ENCODE assay signal across 1 cellular context in the genomic region with DNA sequence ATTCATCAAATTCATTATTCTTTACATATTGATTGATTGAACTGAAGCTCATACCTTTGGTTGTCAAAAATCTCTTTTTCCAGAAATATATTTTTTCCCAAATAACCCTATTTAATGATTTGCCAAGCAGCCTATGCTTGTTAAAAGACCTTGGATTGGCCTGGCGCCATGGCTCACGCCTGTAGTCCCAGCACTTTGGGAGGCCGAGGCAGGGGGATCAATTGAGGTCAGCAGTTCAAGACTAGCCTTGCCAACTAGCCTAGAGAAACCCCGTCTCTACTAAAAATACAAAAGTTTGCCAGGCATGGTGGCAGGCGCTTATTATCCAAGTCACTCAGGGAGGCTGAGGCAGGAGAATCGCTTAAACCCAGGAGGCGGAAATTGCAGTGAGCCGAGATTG.
TF ChIP-seq lines count a peak whose summit lies in the region.

No MANE protein-coding gene starts in this region.

TF ChIP-seq in GM23338, 12 proteins besides CTCF, POLR2A, EP300 and RAD21 (continued from another document):
- TF ChIP-seq, protein P1, sequence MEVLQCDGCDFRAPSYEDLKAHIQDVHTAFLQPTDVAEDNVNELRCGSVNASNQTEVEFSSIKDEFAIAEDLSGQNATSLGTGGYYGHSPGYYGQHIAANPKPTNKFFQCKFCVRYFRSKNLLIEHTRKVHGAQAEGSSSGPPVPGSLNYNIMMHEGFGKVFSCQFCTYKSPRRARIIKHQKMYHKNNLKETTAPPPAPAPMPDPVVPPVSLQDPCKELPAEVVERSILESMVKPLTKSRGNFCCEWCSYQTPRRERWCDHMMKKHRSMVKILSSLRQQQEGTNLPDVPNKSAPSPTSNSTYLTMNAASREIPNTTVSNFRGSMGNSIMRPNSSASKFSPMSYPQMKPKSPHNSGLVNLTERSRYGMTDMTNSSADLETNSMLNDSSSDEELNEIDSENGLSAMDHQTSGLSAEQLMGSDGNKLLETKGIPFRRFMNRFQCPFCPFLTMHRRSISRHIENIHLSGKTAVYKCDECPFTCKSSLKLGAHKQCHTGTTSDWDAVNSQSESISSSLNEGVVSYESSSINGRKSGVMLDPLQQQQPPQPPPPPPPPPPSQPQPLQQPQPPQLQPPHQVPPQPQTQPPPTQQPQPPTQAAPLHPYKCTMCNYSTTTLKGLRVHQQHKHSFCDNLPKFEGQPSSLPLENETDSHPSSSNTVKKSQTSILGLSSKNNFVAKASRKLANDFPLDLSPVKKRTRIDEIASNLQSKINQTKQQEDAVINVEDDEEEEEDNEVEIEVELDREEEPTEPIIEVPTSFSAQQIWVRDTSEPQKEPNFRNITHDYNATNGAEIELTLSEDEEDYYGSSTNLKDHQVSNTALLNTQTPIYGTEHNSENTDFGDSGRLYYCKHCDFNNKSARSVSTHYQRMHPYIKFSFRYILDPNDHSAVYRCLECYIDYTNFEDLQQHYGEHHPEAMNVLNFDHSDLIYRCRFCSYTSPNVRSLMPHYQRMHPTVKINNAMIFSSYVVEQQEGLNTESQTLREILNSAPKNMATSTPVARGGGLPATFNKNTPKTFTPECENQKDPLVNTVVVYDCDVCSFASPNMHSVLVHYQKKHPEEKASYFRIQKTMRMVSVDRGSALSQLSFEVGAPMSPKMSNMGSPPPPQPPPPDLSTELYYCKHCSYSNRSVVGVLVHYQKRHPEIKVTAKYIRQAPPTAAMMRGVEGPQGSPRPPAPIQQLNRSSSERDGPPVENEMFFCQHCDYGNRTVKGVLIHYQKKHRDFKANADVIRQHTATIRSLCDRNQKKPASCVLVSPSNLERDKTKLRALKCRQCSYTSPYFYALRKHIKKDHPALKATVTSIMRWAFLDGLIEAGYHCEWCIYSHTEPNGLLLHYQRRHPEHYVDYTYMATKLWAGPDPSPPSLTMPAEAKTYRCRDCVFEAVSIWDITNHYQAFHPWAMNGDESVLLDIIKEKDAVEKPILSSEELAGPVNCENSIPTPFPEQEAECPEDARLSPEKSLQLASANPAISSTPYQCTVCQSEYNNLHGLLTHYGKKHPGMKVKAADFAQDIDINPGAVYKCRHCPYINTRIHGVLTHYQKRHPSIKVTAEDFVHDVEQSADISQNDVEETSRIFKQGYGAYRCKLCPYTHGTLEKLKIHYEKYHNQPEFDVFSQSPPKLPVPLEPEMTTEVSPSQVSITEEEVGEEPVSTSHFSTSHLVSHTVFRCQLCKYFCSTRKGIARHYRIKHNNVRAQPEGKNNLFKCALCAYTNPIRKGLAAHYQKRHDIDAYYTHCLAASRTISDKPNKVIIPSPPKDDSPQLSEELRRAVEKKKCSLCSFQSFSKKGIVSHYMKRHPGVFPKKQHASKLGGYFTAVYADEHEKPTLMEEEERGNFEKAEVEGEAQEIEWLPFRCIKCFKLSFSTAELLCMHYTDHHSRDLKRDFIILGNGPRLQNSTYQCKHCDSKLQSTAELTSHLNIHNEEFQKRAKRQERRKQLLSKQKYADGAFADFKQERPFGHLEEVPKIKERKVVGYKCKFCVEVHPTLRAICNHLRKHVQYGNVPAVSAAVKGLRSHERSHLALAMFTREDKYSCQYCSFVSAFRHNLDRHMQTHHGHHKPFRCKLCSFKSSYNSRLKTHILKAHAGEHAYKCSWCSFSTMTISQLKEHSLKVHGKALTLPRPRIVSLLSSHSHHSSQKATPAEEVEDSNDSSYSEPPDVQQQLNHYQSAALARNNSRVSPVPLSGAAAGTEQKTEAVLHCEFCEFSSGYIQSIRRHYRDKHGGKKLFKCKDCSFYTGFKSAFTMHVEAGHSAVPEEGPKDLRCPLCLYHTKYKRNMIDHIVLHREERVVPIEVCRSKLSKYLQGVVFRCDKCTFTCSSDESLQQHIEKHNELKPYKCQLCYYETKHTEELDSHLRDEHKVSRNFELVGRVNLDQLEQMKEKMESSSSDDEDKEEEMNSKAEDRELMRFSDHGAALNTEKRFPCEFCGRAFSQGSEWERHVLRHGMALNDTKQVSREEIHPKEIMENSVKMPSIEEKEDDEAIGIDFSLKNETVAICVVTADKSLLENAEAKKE (CRISPR knock-in tag; IDR thresholded peaks at IDR 0.05), result no peak
- TF ChIP-seq NANOG (IDR thresholded peaks at IDR 0.05; ENCODE audit: borderline replicate concordance), result no peak
- TF ChIP-seq EZH2 (IDR thresholded peaks at IDR 0.05; ENCODE audit: low read depth, unreplicated experiment), result no peak
- no peak for TF ChIP-seq ZNF114 (CRISPR knock-in tag; IDR thresholded peaks at IDR 0.05)
- TF ChIP-seq JUNB (IDR thresholded peaks at IDR 0.05; ENCODE audit: unreplicated experiment), result no peak
